Comparison of ENCODE assay signal across 8 cellular contexts in the genomic region with DNA sequence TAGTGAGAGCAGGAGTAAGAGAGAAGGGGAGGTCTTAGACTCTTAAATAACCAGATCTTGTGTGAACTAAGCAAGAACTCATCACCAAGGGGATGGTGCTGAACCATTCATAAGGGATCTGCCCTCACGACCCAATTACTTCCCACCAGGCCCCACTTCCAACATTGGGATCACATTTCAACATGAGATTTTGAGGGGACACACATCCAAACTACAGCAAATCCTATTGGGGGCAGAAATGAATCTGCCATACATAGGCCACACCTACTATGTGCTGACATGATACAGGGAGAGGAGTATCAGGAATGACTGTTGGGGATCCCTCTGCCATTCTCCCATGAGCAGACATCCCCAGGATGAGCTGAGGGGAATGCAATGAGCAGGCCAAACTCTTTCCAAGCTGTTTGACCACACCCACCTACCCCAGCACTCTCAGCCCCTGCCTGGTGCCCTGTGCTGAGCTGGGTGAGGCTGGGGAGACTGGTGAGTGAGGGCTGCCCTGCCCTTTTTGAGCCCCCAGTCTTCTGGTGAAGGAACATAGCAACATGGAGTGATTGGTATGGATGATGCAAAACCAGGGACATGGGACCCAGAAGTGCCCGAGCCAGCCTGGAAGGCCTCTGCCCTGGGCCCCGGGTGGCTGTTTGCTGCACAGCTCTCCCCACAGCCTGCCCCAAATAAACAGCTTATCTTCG. TPM values are rescaled to one million over a fixed set of nuclear protein-coding genes. Genes with fewer than 3 reads are reported as not detected.
DNase-seq lines count a peak whose midpoint lies in the region; ATAC-seq and TF ChIP-seq lines count a peak whose summit lies in the region.

No MANE protein-coding gene starts in this region.

- no peaks in the 10 kb centered on the region for H4K20me1 ChIP-seq in Loucy (ENCODE audit: insufficient read depth, low read length, poor library complexity, severe bottlenecking)
- peaks cover 11% of the 10 kb centered on the region for H4K20me1 ChIP-seq in neural progenitor cell (ENCODE audit: low read depth)

- DNase-seq in CD8-positive, alpha-beta memory T cell: no peak
- DNase-seq in neural progenitor cell (ENCODE audit: low spot score) (no peak), DMS 273 (lab: John Stamatoyannopoulos, UW; ENCODE audit: unreplicated experiment) (no peak), cerebellar cortex (ENCODE audit: low spot score) (no peak)

- H2AFZ ChIP-seq in Loucy (ENCODE audit: low read length) (no peak overlapping the region), neural progenitor cell (replicated peaks) (no peak overlapping the region)

- H3K4me1 ChIP-seq in CD8-positive, alpha-beta memory T cell (ENCODE audit: insufficient read depth, low read length): peaks cover 20% of the 10 kb centered on the region
- H3K4me1 ChIP-seq in Loucy (ENCODE audit: insufficient read depth, low read length, poor library complexity, severe bottlenecking) (peaks cover 48% of the 10 kb centered on the region), neural progenitor cell (peaks cover 15% of the 10 kb centered on the region)

- H3K36me3 Mint-ChIP-seq in CD8-positive, alpha-beta memory T cell: peaks cover 0 to 12% (median 2%) of the 10 kb centered on the region in 3 donors
- peaks cover 34% of the 10 kb centered on the region for H3K36me3 Mint-ChIP-seq in dendritic cell treated with granulocyte-macrophage colony-stimulating factor and Interleukin-4, amounts not matched to agents 40 ng/mL and 50 ng/mL, for 4 days (ENCODE audit: low read depth)
- peaks cover 14% of the 10 kb centered on the region for H3K36me3 Mint-ChIP-seq in neural progenitor cell

- intact Hi-C loops in dendritic cell treated with granulocyte-macrophage colony-stimulating factor and Interleukin-4, amounts not matched to agents 40 ng/mL and 50 ng/mL, for 4 days (cut with micrococcal nuclease): loop anchor here (10.0 kb wide), 1 partner anchor 291 kb away; no protein-coding TSS in a partner anchor

- H3K27me3 Mint-ChIP-seq in CD8-positive, alpha-beta memory T cell: peaks cover 0 to 4% of the 10 kb centered on the region in 2 donors
- H3K27me3 Mint-ChIP-seq in dendritic cell treated with granulocyte-macrophage colony-stimulating factor and Interleukin-4, amounts not matched to agents 40 ng/mL and 50 ng/mL, for 4 days: no peaks in the 10 kb centered on the region
- H3K27me3 Mint-ChIP-seq in neural progenitor cell (ENCODE audit: insufficient read depth, low read depth): peaks cover 7% of the 10 kb centered on the region

- ATAC-seq in GM19395 (IDR thresholded peaks at IDR 0.05; ENCODE audit: unreplicated experiment): no peak
- no peak for ATAC-seq in HG03378 (IDR thresholded peaks at IDR 0.05; ENCODE audit: unreplicated experiment)

- peak overlapping the region; percentile 87 to 100 (median 96) for H3K27ac Mint-ChIP-seq in CD8-positive, alpha-beta memory T cell
- peak overlapping the region; percentile 97 for H3K27ac Mint-ChIP-seq in dendritic cell treated with granulocyte-macrophage colony-stimulating factor and Interleukin-4, amounts not matched to agents 40 ng/mL and 50 ng/mL, for 4 days
- H3K27ac Mint-ChIP-seq in neural progenitor cell: peak overlapping the region; percentile 57

- POLR2A ChIA-PET in CD8-positive, alpha-beta memory T cell (lab: Charles Lee): interaction anchor here (1.1 to 2.4 kb wide), 4 partner anchors 14 to 146 kb away, joined by 4 to 12 read pairs (median 6); partner anchors contain the start of genes CDPF1 and PPARA

- no peaks in the 10 kb centered on the region for H3K27me3 ChIP-seq in CD8-positive, alpha-beta memory T cell (ENCODE audit: insufficient read depth, low read length, poor library complexity, severe bottlenecking)
- no peaks in the 10 kb centered on the region for H3K27me3 ChIP-seq in Loucy (ENCODE audit: insufficient read depth, low read length, poor library complexity, severe bottlenecking)
- H3K27me3 ChIP-seq in neural progenitor cell: no peaks in the 10 kb centered on the region

- no peaks in the 10 kb centered on the region for H3K9me3 ChIP-seq in CD8-positive, alpha-beta memory T cell (ENCODE audit: low read length)
- H3K9me3 ChIP-seq in Loucy (ENCODE audit: insufficient read depth, low read depth, low read length) (no peaks in the 10 kb centered on the region), neural progenitor cell (ENCODE audit: low read depth) (no peaks in the 10 kb centered on the region)

- CTCF ChIA-PET in CD8-positive, alpha-beta memory T cell (lab: Charles Lee): interaction anchor here (0.6 to 2.7 kb wide), 13 partner anchors 12 to 289 kb away, joined by 3 to 30 read pairs (median 4); partner anchors contain the start of gene CDPF1

- H3K4me2 ChIP-seq in Loucy (ENCODE audit: low read depth, low read length, poor library complexity, severe bottlenecking) (peak overlapping the region; percentile 91), neural progenitor cell (peak overlapping the region; percentile 92)

- peak overlapping the region; percentile 85 for H3K4me3 ChIP-seq in CD8-positive, alpha-beta memory T cell (ENCODE audit: low read length)
- H3K4me3 ChIP-seq in Loucy (ENCODE audit: low read length, poor library complexity, severe bottlenecking) (peak overlapping the region; percentile 79), neural progenitor cell (peak overlapping the region; percentile 84)

- H3K9ac ChIP-seq in Loucy (ENCODE audit: low read depth, low read length, poor library complexity, severe bottlenecking) (peak overlapping the region; percentile 94), neural progenitor cell (no peak overlapping the region)

- peaks cover 0 to 3% (median 2%) of the 10 kb centered on the region in 5 donors for H3K9me3 Mint-ChIP-seq in CD8-positive, alpha-beta memory T cell
- no peaks in the 10 kb centered on the region for H3K9me3 Mint-ChIP-seq in dendritic cell treated with granulocyte-macrophage colony-stimulating factor and Interleukin-4, amounts not matched to agents 40 ng/mL and 50 ng/mL, for 4 days
- H3K9me3 Mint-ChIP-seq in neural progenitor cell: no peaks in the 10 kb centered on the region

- no peaks in the 10 kb centered on the region for H3K9me2 ChIP-seq in Loucy (replicated peaks; ENCODE audit: low read depth, low read length)

- TF ChIP-seq CTCF in Loucy (conservative IDR thresholded peaks at IDR 0.05; ENCODE audit: low read length) (no peak), neural progenitor cell (IDR thresholded peaks at IDR 0.05) (no peak)

- no peaks in the 10 kb centered on the region for H3F3A ChIP-seq in Loucy (ENCODE audit: low read depth)
- peaks cover 9% of the 10 kb centered on the region for H3F3A ChIP-seq in neural progenitor cell (ENCODE audit: low read depth)

- peaks cover 55% of the 10 kb centered on the region for H3K79me2 ChIP-seq in Loucy (ENCODE audit: insufficient read depth, low read length)
- H3K79me2 ChIP-seq in neural progenitor cell (ENCODE audit: low read depth): peaks cover 31% of the 10 kb centered on the region

- H3K4me3 Mint-ChIP-seq in CD8-positive, alpha-beta memory T cell: peak overlapping the region; percentile 83 to 97 (median 88)
- peak overlapping the region; percentile 87 for H3K4me3 Mint-ChIP-seq in dendritic cell treated with granulocyte-macrophage colony-stimulating factor and Interleukin-4, amounts not matched to agents 40 ng/mL and 50 ng/mL, for 4 days
- H3K4me3 Mint-ChIP-seq in neural progenitor cell: peak overlapping the region; percentile 93

- H3K27ac ChIP-seq in CD8-positive, alpha-beta memory T cell (ENCODE audit: low read depth, low read length): peak overlapping the region; percentile 90
- no peak overlapping the region for H3K27ac ChIP-seq in neural progenitor cell

- peaks cover 23 to 33% (median 29%) of the 10 kb centered on the region in 3 donors for H3K4me1 Mint-ChIP-seq in CD8-positive, alpha-beta memory T cell
- peaks cover 48% of the 10 kb centered on the region for H3K4me1 Mint-ChIP-seq in dendritic cell treated with granulocyte-macrophage colony-stimulating factor and Interleukin-4, amounts not matched to agents 40 ng/mL and 50 ng/mL, for 4 days (ENCODE audit: low read depth)
- H3K4me1 Mint-ChIP-seq in neural progenitor cell: peaks cover 38% of the 10 kb centered on the region

- H3K36me3 ChIP-seq in CD8-positive, alpha-beta memory T cell (ENCODE audit: insufficient read depth, low read length): no peaks in the 10 kb centered on the region
- peaks cover 17% of the 10 kb centered on the region; the same call in 1 of the 2 replicates for H3K36me3 ChIP-seq in Loucy (ENCODE audit: insufficient read depth, low read length)
- no peaks in the 10 kb centered on the region for H3K36me3 ChIP-seq in neural progenitor cell

RNA-seq across cellular contexts. Expression of gene GTSE1, which starts 1.2 kb away (rescaled TPM):
- total RNA-seq in CD8-positive, alpha-beta memory T cell: 10 to 100 TPM; 27.4 to 30.9 TPM
- 0.10 TPM for polyA plus RNA-seq in CD8-positive, alpha-beta memory T cell
- 29.7 and 38.8 TPM in 2 replicates for total RNA-seq in neural progenitor cell (ENCODE audit: low replicate concordance)

RNA-seq across cellular contexts. Expression of gene TTC38, which starts 27.6 kb away (rescaled TPM):
- total RNA-seq in CD8-positive, alpha-beta memory T cell: 10 to 100 TPM; 17.4 to 20.0 TPM
- polyA plus RNA-seq in CD8-positive, alpha-beta memory T cell: 15.6 TPM
- total RNA-seq in neural progenitor cell (ENCODE audit: low replicate concordance): 41.0 and 50.5 TPM in 2 replicates

RNA-seq across cellular contexts. Expression of gene PKDREJ, which starts 32.3 kb away (rescaled TPM):
- not detected for total RNA-seq in CD8-positive, alpha-beta memory T cell
- 0.03 TPM for polyA plus RNA-seq in CD8-positive, alpha-beta memory T cell
- not detected in 2 replicates for total RNA-seq in neural progenitor cell (ENCODE audit: low replicate concordance)

RNA-seq across cellular contexts. Expression of gene TRMU, which starts 40.1 kb away (rescaled TPM):
- total RNA-seq in CD8-positive, alpha-beta memory T cell: 10 to 100 TPM; 68.9 to 69.5 TPM
- 13.3 TPM for polyA plus RNA-seq in CD8-positive, alpha-beta memory T cell
- total RNA-seq in neural progenitor cell (ENCODE audit: low replicate concordance): 66.9 and 70.1 TPM in 2 replicates

RNA-seq across cellular contexts. Expression of gene CDPF1, which starts 45.3 kb away (rescaled TPM):
- total RNA-seq in CD8-positive, alpha-beta memory T cell: 10 to 100 TPM in 1 of 2 experiments, 1 to 10 TPM in 1; 8.6 to 10.0 TPM
- 18.8 TPM for polyA plus RNA-seq in CD8-positive, alpha-beta memory T cell
- total RNA-seq in neural progenitor cell (ENCODE audit: low replicate concordance): 6.7 and 22.8 TPM in 2 replicates
